9 cellular contexts compared by ENCODE assay signal in genomic region chr9:27527702-27528277, GRCh38. TPM values are rescaled to one million over a fixed set of nuclear protein-coding genes. Genes with fewer than 3 reads are reported as not detected.
DNase-seq lines count a peak whose midpoint lies in the region; ATAC-seq and TF ChIP-seq lines count a peak whose summit lies in the region.
"Had no signal": no experiment of that assay in that cellular context is flagged by ENCODE, and none has a peak within 500 bp of the region (broad histone marks: within the 10 kb centered on the region; RNA-seq: fewer than 3 reads in every experiment).

No MANE protein-coding gene starts in this region.

- H3K27me3 ChIP-seq in GM06990 (replicated peaks; ENCODE audit: control insufficient read depth, insufficient read depth, low read length): no peaks in the 10 kb centered on the region

- H3K4me3 Mint-ChIP-seq in activated naive CD8-positive, alpha-beta T cell: peak overlapping the region; percentile 91

- intact Hi-C loops in left ventricle myocardium superior (cut with micrococcal nuclease): no loop called here

- H3K9me3 Mint-ChIP-seq in activated naive CD8-positive, alpha-beta T cell (ENCODE audit: low read depth): no peaks in the 10 kb centered on the region

- H3K27ac Mint-ChIP-seq in activated naive CD8-positive, alpha-beta T cell: no peak overlapping the region

- no peaks in the 10 kb centered on the region for H3K36me3 Mint-ChIP-seq in activated naive CD8-positive, alpha-beta T cell

- H3K36me3 ChIP-seq in GM06990 (ENCODE audit: control insufficient read depth, insufficient read depth, low read length): no peaks in the 10 kb centered on the region

- TF ChIP-seq CTCF in GM06990 (IDR thresholded peaks at IDR 0.05; ENCODE audit: insufficient read depth, low read length, poor library complexity, severe bottlenecking): no peak

- no peaks in the 10 kb centered on the region for H3K27me3 Mint-ChIP-seq in activated naive CD8-positive, alpha-beta T cell

- H3K4me3 ChIP-seq in GM06990 (replicated peaks; ENCODE audit: low read depth, low read length): peak overlapping the region; percentile 65; the same call in 1 of the 2 replicates

- ATAC-seq in left ventricle myocardium superior: peak; percentile 2
- no peak for ATAC-seq in HG02623 (IDR thresholded peaks at IDR 0.05; ENCODE audit: unreplicated experiment)
- no peak for ATAC-seq in GM19455 (IDR thresholded peaks at IDR 0.05; ENCODE audit: unreplicated experiment)

- peaks cover 12% of the 10 kb centered on the region for H3K4me1 Mint-ChIP-seq in activated naive CD8-positive, alpha-beta T cell (ENCODE audit: low read depth)

- no peak for DNase-seq in GM06990 (ENCODE audit: extremely low read depth, insufficient read length)
- no peak for DNase-seq in left ventricle myocardium superior
- DNase-seq in putamen (ENCODE audit: low spot score): peak; percentile 45
- no peak for DNase-seq in SKM-1 (lab: John Stamatoyannopoulos, UW; ENCODE audit: unreplicated experiment)
- no peak for DNase-seq in NCI-H774 (lab: John Stamatoyannopoulos, UW)

RNA-seq across cellular contexts. Expression of gene MOB3B, which starts 1.8 kb away (rescaled TPM):
- 1.7 TPM for total RNA-seq in left ventricle myocardium superior
- total RNA-seq: RPMI7951 had no signal

RNA-seq across cellular contexts. Expression of gene IFNK, which starts 3.7 kb away (rescaled TPM):
- not detected for total RNA-seq in left ventricle myocardium superior
- total RNA-seq: RPMI7951 had no signal

RNA-seq across cellular contexts. Expression of gene C9orf72, which starts 45.5 kb away (rescaled TPM):
- 19.2 TPM for total RNA-seq in left ventricle myocardium superior
